ENCODE assay signal across 8 cellular contexts in the genomic region with DNA sequence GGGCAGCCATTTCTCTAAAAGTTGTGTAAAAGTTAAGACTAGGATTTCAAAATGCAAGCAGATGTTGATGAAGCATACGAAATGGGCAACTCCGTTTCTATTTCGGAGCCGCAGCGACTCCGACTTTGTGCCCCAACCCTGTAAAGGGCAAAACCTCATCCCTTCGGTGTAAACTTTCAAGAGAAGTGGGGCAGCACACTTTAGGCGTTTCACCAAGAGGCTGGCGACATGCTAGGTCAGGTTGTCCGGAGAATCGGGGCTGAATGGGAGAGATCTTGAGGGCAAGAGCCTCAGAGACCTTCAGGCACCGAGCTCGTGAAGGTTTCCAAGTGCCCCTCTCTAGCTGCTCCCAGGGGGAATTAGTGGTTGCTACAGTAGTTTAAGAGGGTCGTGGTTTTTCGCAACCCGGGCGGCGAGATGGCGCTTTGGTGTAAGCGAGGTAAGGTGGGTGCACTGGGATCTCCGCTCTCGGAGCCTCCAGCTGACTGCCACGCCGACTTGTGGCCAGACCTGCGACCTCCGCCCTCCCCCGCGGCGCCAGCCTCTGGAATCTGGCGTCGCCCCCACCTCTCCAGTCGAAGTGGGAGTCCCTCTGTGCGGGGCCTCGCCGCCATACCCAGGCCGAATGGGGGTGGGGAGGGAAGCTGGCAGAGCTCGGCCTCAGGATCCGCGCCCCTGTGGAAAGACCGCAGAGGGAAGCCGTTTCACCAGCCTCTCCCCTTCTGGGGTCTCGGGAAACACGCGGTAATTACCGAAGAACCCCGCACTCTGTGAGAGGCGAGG. TPM values are rescaled to one million over a fixed set of nuclear protein-coding genes. Genes with fewer than 3 reads are reported as not detected.
DNase-seq lines count a peak whose midpoint lies in the region; ATAC-seq and TF ChIP-seq lines count a peak whose summit lies in the region.

No MANE protein-coding gene starts in this region.

- H2AK5ac ChIP-seq in neuronal stem cell (ENCODE audit: low read depth, low read length): peak overlapping the region; percentile 97

- peak overlapping the region; percentile 97 for H3K4ac ChIP-seq in neuronal stem cell (ENCODE audit: low read length)

- in situ Hi-C loops in ACHN (cut with HindIII; ENCODE audit: low pct_ligation_motif_present, low pct_unique_long_range_greater_than_20kb, low sequenced_read_pairs): no loop called here

- H3K4me2 ChIP-seq in neuronal stem cell (ENCODE audit: insufficient read depth, low read length, poor library complexity, severe bottlenecking): peak overlapping the region; percentile 51

- peak overlapping the region; percentile 100 for H2BK5ac ChIP-seq in neuronal stem cell (ENCODE audit: low read length)

- peaks cover 9% of the 10 kb centered on the region for H3K36me3 ChIP-seq in NT2/D1 (ENCODE audit: insufficient read depth, insufficient read length, low read length)
- H3K36me3 ChIP-seq in neuronal stem cell (replicated peaks in 1 of 2; ENCODE audit: control insufficient read depth in 2 of 2, insufficient read depth in 2 of 2, low read length in 2 of 2): peaks cover 2 to 15% of the 10 kb centered on the region in 2 donors
- H3K36me3 ChIP-seq in upper lobe of right lung: no peaks in the 10 kb centered on the region

- no peak overlapping the region for H2BK12ac ChIP-seq in neuronal stem cell (ENCODE audit: low read length)

- peak overlapping the region; percentile 79 for H4K91ac ChIP-seq in neuronal stem cell (ENCODE audit: low read depth, low read length, poor library complexity)

- H2AFZ ChIP-seq in neuronal stem cell (ENCODE audit: low read length): peak overlapping the region; percentile 74

- peak overlapping the region; percentile 97 for H3K23ac ChIP-seq in neuronal stem cell (ENCODE audit: low read depth, low read length, poor library complexity)

- intact Hi-C loops in upper lobe of right lung (cut with DNase I): no loop called here

- H3K27ac ChIP-seq in neuronal stem cell (replicated peaks; ENCODE audit: low read length) (peak overlapping the region; percentile 95), upper lobe of right lung (peak overlapping the region; percentile 100)

- H2BK120ac ChIP-seq in neuronal stem cell (ENCODE audit: low read depth, low read length): peak overlapping the region; percentile 97

- WGBS in neuronal stem cell (ENCODE audit: extremely low coverage in 2 of 2, insufficient read length in 2 of 2, insufficient replicate concordance in 1 of 2), 2 donors: no CpG with 5 or more reads among the region's 47 CpGs

- no peaks in the 10 kb centered on the region for H3K9me3 ChIP-seq in NT2/D1 (ENCODE audit: insufficient read depth, low read length)
- no peaks in the 10 kb centered on the region for H3K9me3 ChIP-seq in neuronal stem cell (replicated peaks in 1 of 2; ENCODE audit: control insufficient read depth in 2 of 2, insufficient read depth in 1 of 2, low read depth in 1 of 2, low read length in 2 of 2)
- no peaks in the 10 kb centered on the region for H3K9me3 ChIP-seq in upper lobe of right lung

- TF ChIP-seq CTCF in fibroblast of villous mesenchyme (IDR thresholded peaks at IDR 0.05; ENCODE audit: insufficient read depth, low read depth, low read length): peak; percentile 14
- TF ChIP-seq CTCF in upper lobe of right lung (IDR thresholded peaks at IDR 0.05): peak; percentile 31

- ATAC-seq in GM18867 (IDR thresholded peaks at IDR 0.05; ENCODE audit: unreplicated experiment) (peak; percentile 10), HG03159 (IDR thresholded peaks at IDR 0.05; ENCODE audit: unreplicated experiment) (peak; percentile 20), upper lobe of right lung (peak; percentile 59)

- H3K18ac ChIP-seq in neuronal stem cell (ENCODE audit: low read length): peak overlapping the region; percentile 100

- no peaks in the 10 kb centered on the region for H3K27me3 ChIP-seq in NT2/D1 (ENCODE audit: insufficient read depth, insufficient read length)
- H3K27me3 ChIP-seq in neuronal stem cell (ENCODE audit: control insufficient read depth in 3 of 3, insufficient read depth in 3 of 3, low read depth in 1 of 3, low read length in 3 of 3): no peaks in the 10 kb centered on the region
- H3K27me3 ChIP-seq in upper lobe of right lung: no peaks in the 10 kb centered on the region

- H3K79me1 ChIP-seq in neuronal stem cell (ENCODE audit: low read depth, low read length): no peaks in the 10 kb centered on the region

- H3K9ac ChIP-seq in NT2/D1 (ENCODE audit: insufficient read length, low read depth) (peak overlapping the region; percentile 99), neuronal stem cell (ENCODE audit: low read depth, low read length, poor library complexity) (peak overlapping the region; percentile 96)

- DNase-seq in ACHN: peak; percentile 72
- no peak for DNase-seq in NT2/D1 (ENCODE audit: low read depth, low spot score)
- peak; percentile 49 for DNase-seq in activated T-helper 9 cell treated with anti-CD3 and anti-CD28 coated beads, Interleukin-2, amount 50 U/mL, for 16 hours (ENCODE audit: low read depth)
- DNase-seq in fibroblast of villous mesenchyme (ENCODE audit: low read depth): peak; percentile 80
- DNase-seq in neuronal stem cell (ENCODE audit: low spot score): peak; percentile 85
- peak; percentile 88 for DNase-seq in upper lobe of right lung

- H3K4me1 ChIP-seq in NT2/D1 (ENCODE audit: insufficient read depth, insufficient read length) (no peaks in the 10 kb centered on the region), neuronal stem cell (ENCODE audit: control insufficient read depth in 2 of 2, insufficient read depth in 1 of 2, low read depth in 1 of 2, low read length in 2 of 2) (peaks cover 10 to 11% of the 10 kb centered on the region in 2 donors), upper lobe of right lung (peaks cover 40% of the 10 kb centered on the region)

- peak overlapping the region; percentile 26 for H3K14ac ChIP-seq in neuronal stem cell (ENCODE audit: low read length)

- peak overlapping the region; percentile 90 for H4K8ac ChIP-seq in neuronal stem cell (ENCODE audit: low read depth, low read length)

- H2BK15ac ChIP-seq in neuronal stem cell (ENCODE audit: low read length): peak overlapping the region; percentile 75

- H3K4me3 ChIP-seq in NT2/D1 (ENCODE audit: insufficient read length, low read depth) (peak overlapping the region; percentile 92), fibroblast of villous mesenchyme (ENCODE audit: low read depth, low read length) (peak overlapping the region; percentile 95), neuronal stem cell (ENCODE audit: low read length in 2 of 2) (peak overlapping the region; percentile 91), upper lobe of right lung (peak overlapping the region; percentile 88)

RNA-seq across cellular contexts. Expression of a gene that starts 1.0 kb away (rescaled TPM):
- total RNA-seq in fibroblast of villous mesenchyme: 6.1 and 6.9 TPM in 2 replicates
- 3.9 TPM for polyA plus RNA-seq in neuronal stem cell (2013, experiment 1 of 2)
- polyA plus RNA-seq in neuronal stem cell (2013, experiment 2 of 2): 3.7 TPM
- total RNA-seq in upper lobe of right lung: 5.7 TPM

RNA-seq across cellular contexts. Expression of a gene that starts 12.4 kb away (rescaled TPM):
- total RNA-seq in fibroblast of villous mesenchyme: 8.4 and 11.7 TPM in 2 replicates
- 21.6 TPM for polyA plus RNA-seq in neuronal stem cell (2013, experiment 1 of 2)
- 22.5 TPM for polyA plus RNA-seq in neuronal stem cell (2013, experiment 2 of 2)
- 36.1 TPM for total RNA-seq in upper lobe of right lung

RNA-seq across cellular contexts. Expression of a gene that starts 25.2 kb away (rescaled TPM):
- 6.1 and 6.9 TPM in 2 replicates for total RNA-seq in fibroblast of villous mesenchyme
- 7.8 TPM for polyA plus RNA-seq in neuronal stem cell (2013, experiment 1 of 2)
- polyA plus RNA-seq in neuronal stem cell (2013, experiment 2 of 2): 8.0 TPM
- 16.3 TPM for total RNA-seq in upper lobe of right lung

RNA-seq across cellular contexts. Expression of a gene that starts 28.4 kb away (rescaled TPM):
- total RNA-seq in fibroblast of villous mesenchyme: 41.9 and 62.6 TPM in 2 replicates
- 19.5 TPM for polyA plus RNA-seq in neuronal stem cell (2013, experiment 1 of 2)
- polyA plus RNA-seq in neuronal stem cell (2013, experiment 2 of 2): 17.6 TPM
- total RNA-seq in upper lobe of right lung: 37.0 TPM
